In genomic region chr6:45112711-45113110, GRCh38 we compare ENCODE assay signal across 15 cellular contexts.
A peak's percentile ranks its signal among the peaks of the same experiment; 100 is the strongest.
DNase-seq lines count a peak whose midpoint lies in the region; TF ChIP-seq lines count a peak whose summit lies in the region.
"Had no signal": no experiment of that assay in that cellular context is flagged by ENCODE, and none has a peak within 500 bp of the region (broad histone marks: within the 10 kb centered on the region; RNA-seq: fewer than 3 reads in every experiment).

No MANE protein-coding gene starts in this region.

- H3K18ac ChIP-seq in H9 (ENCODE audit: insufficient read length, low read depth, low read length): no peak overlapping the region

- in situ Hi-C loops in astrocyte of the cerebellum (cut with HindIII; ENCODE audit: low sequenced_read_pairs): no loop called here

- no peak overlapping the region for H2BK15ac ChIP-seq in H9 (ENCODE audit: low read depth, low read length)

- no peaks in the 10 kb centered on the region for H3K79me1 ChIP-seq in H9 (ENCODE audit: insufficient read depth, low read depth, low read length, poor library complexity, severe bottlenecking)

- H4K20me1 ChIP-seq in H9 (ENCODE audit: control insufficient read depth, insufficient read depth, insufficient read length) (no peaks in the 10 kb centered on the region), smooth muscle cell (ENCODE audit: low read depth) (no peaks in the 10 kb centered on the region)
- H4K20me1 ChIP-seq: BLaER1 treated with 17β-estradiol and CSF1 and Interleukin-3, amounts not matched to agents 10 nM and 100 nM had no signal

- H2AFZ ChIP-seq in H9 (ENCODE audit: low read length) (no peak overlapping the region), smooth muscle cell (ENCODE audit: low read depth) (no peak overlapping the region)
- H2AFZ ChIP-seq: GM23248 had no signal

- H3K27me3 ChIP-seq in H9 (ENCODE audit: insufficient read depth, low read length) (no peaks in the 10 kb centered on the region), smooth muscle cell (ENCODE audit: low read depth) (no peaks in the 10 kb centered on the region)
- H3K27me3 ChIP-seq: BLaER1 treated with 17β-estradiol and CSF1 and Interleukin-3, amounts not matched to agents 10 nM and 100 nM had no signal

- no peaks in the 10 kb centered on the region for H3K27me3 Mint-ChIP-seq in H9 (ENCODE audit: low read depth)
- H3K27me3 Mint-ChIP-seq: CD4-positive, CD25-positive, alpha-beta regulatory T cell had no signal

- H4K8ac ChIP-seq in H9 (replicated peaks; ENCODE audit: insufficient read length, low read depth, low read length): no peak overlapping the region

- H3K9me3 Mint-ChIP-seq in H9: no peaks in the 10 kb centered on the region

- no peak overlapping the region for H3K9ac ChIP-seq in H9 (ENCODE audit: extremely low read depth, insufficient read length, low read length)
- H3K9ac ChIP-seq in smooth muscle cell (ENCODE audit: low read depth): no peak overlapping the region
- H3K9ac ChIP-seq: BLaER1 treated with 17β-estradiol and CSF1 and Interleukin-3, amounts not matched to agents 10 nM and 100 nM; GM23248 had no signal

- H3K4me2 ChIP-seq in H9 (ENCODE audit: insufficient read depth, insufficient read length, low read length) (no peak overlapping the region), smooth muscle cell (no peak overlapping the region)
- H3K4me2 ChIP-seq: BLaER1 treated with 17β-estradiol and CSF1 and Interleukin-3, amounts not matched to agents 10 nM and 100 nM had no signal

- no peak overlapping the region for H2AK5ac ChIP-seq in H9 (ENCODE audit: insufficient read length, low read length)

- H2BK5ac ChIP-seq in H9 (ENCODE audit: insufficient read length, low read length): no peak overlapping the region

- no peak overlapping the region for H2BK12ac ChIP-seq in H9 (ENCODE audit: insufficient read length, low read depth, low read length)

- H3K56ac ChIP-seq in H9 (ENCODE audit: insufficient read length, low read depth, low read length): no peak overlapping the region

- no peak for DNase-seq in H9
- peak; percentile 51 for DNase-seq in RPMI7951 (ENCODE audit: low read depth)
- peak; percentile 43 for DNase-seq in astrocyte of the cerebellum (ENCODE audit: low read depth)
- no peak for DNase-seq in smooth muscle cell (lab: John Stamatoyannopoulos, UW; ENCODE audit: unreplicated experiment)
- DNase-seq in stimulated activated naive CD4-positive, alpha-beta T cell (lab: John Stamatoyannopoulos, UW): no peak
- no peak for DNase-seq in SHP77 treated with DMSO at 0.1 percent for 48 hours (lab: John Stamatoyannopoulos, UW)
- DNase-seq in H4 (ENCODE audit: low spot score): no peak
- DNase-seq: 8988T; Calu3; CD4-positive, CD25-positive, alpha-beta regulatory T cell; DMS 273 treated with DMSO at 0.1 percent for 48 hours; GM23248; H7 had no signal

- peak overlapping the region in 2 of 3 experiments; percentile 30 to 64; a peak in 1 of 7 replicates for H3K27ac Mint-ChIP-seq in H9
- H3K27ac Mint-ChIP-seq: CD4-positive, CD25-positive, alpha-beta regulatory T cell had no signal

- H3K4me3 Mint-ChIP-seq in H9: no peak overlapping the region
- H3K4me3 Mint-ChIP-seq: CD4-positive, CD25-positive, alpha-beta regulatory T cell had no signal

- no peak overlapping the region for H3K23ac ChIP-seq in H9 (ENCODE audit: insufficient read length, low read depth, low read length)

- no peak overlapping the region for H4K5ac ChIP-seq in H9 (ENCODE audit: insufficient read length, low read depth, low read length)

- H3K36me3 ChIP-seq in smooth muscle cell (ENCODE audit: low read depth): no peaks in the 10 kb centered on the region
- H3K36me3 ChIP-seq: BLaER1 treated with 17β-estradiol and CSF1 and Interleukin-3, amounts not matched to agents 10 nM and 100 nM had no signal

- no peaks in the 10 kb centered on the region for H3K23me2 ChIP-seq in H9 (ENCODE audit: insufficient read length, low read depth, low read length, poor library complexity, severe bottlenecking)

- H3F3A ChIP-seq in smooth muscle cell (ENCODE audit: low read depth): peaks cover 16% of the 10 kb centered on the region

- no peaks in the 10 kb centered on the region for H3K36me3 Mint-ChIP-seq in H9 (ENCODE audit: insufficient read depth in 1 of 3, low read depth in 3 of 3)
- H3K36me3 Mint-ChIP-seq: CD4-positive, CD25-positive, alpha-beta regulatory T cell had no signal

- H3K14ac ChIP-seq in H9 (ENCODE audit: insufficient read depth, low read length): no peak overlapping the region

- H3K4me1 ChIP-seq in H9 (ENCODE audit: insufficient read depth, low read length) (no peaks in the 10 kb centered on the region), smooth muscle cell (ENCODE audit: low read depth) (peaks cover 30% of the 10 kb centered on the region)
- H3K4me1 ChIP-seq: BLaER1 treated with 17β-estradiol and CSF1 and Interleukin-3, amounts not matched to agents 10 nM and 100 nM had no signal

- no peak overlapping the region for H3T11ph ChIP-seq in H9 (ENCODE audit: low read length)

- no peak for TF ChIP-seq CTCF in H9 (conservative IDR thresholded peaks at IDR 0.05)
- no peak for TF ChIP-seq CTCF in astrocyte of the cerebellum (IDR thresholded peaks at IDR 0.05; ENCODE audit: low read depth, low read length, missing control alignments)
- TF ChIP-seq CTCF in smooth muscle cell (IDR thresholded peaks at IDR 0.05; ENCODE audit: borderline replicate concordance, insufficient read depth, poor library complexity, severe bottlenecking): no peak

- H3K4me3 ChIP-seq in astrocyte of the cerebellum (ENCODE audit: low read depth, low read length) (no peak overlapping the region), smooth muscle cell (no peak overlapping the region)
- H3K4me3 ChIP-seq: BLaER1 treated with 17β-estradiol and CSF1 and Interleukin-3, amounts not matched to agents 10 nM and 100 nM; GM12878; GM23248 had no signal

- no peak overlapping the region for H2BK120ac ChIP-seq in H9 (ENCODE audit: low read depth, low read length, poor library complexity, severe bottlenecking)

- H4K91ac ChIP-seq in H9 (ENCODE audit: insufficient read length, low read depth, low read length): no peak overlapping the region

- H3K79me2 ChIP-seq in H9 (ENCODE audit: insufficient read depth, low read length) (no peaks in the 10 kb centered on the region), smooth muscle cell (ENCODE audit: low read depth) (no peaks in the 10 kb centered on the region)

- H3K27ac ChIP-seq in H9 (ENCODE audit: insufficient read length, low read depth, low read length): no peak overlapping the region
- H3K27ac ChIP-seq in smooth muscle cell (ENCODE audit: low read depth): peak overlapping the region; percentile 46
- H3K27ac ChIP-seq: BLaER1 treated with 17β-estradiol and CSF1 and Interleukin-3, amounts not matched to agents 10 nM and 100 nM; GM23248 had no signal

- no peak overlapping the region for H2BK20ac ChIP-seq in H9 (ENCODE audit: low read depth, low read length, poor library complexity, severe bottlenecking)

- peaks cover 3 to 12% of the 10 kb centered on the region in 2 experiments; a peak in 3 of 4 replicates for H3K4me1 Mint-ChIP-seq in H9

- H3K9me3 ChIP-seq in H9 (ENCODE audit: control insufficient read depth, low read depth, low read length): no peaks in the 10 kb centered on the region
- no peaks in the 10 kb centered on the region for H3K9me3 ChIP-seq in smooth muscle cell (replicated peaks; ENCODE audit: low read depth)
- H3K9me3 ChIP-seq: BLaER1 treated with 17β-estradiol and CSF1 and Interleukin-3, amounts not matched to agents 10 nM and 100 nM had no signal

- no peak overlapping the region for H3K4ac ChIP-seq in H9 (ENCODE audit: low read depth, low read length)

Comparison
In these comparisons a context has a peak if more than half of its experiments do, and no peak if none do; other contexts are left out.
1. DNase-seq: peak in RPMI7951 (single experiment) and astrocyte of the cerebellum (single experiment); none in H9 (single experiment), smooth muscle cell (single experiment), stimulated activated naive CD4-positive, alpha-beta T cell (0 of 6), SHP77 treated with DMSO at 0.1 percent for 48 hours (single experiment) and H4 (single experiment).